ENCODE assay signal across 36 cellular contexts in genomic region chr1:85938829-85939228, GRCh38.
"Had no signal": no experiment of that assay in that cellular context is flagged by ENCODE, and none has a peak within 500 bp of the region (broad histone marks: within the 10 kb centered on the region; RNA-seq: fewer than 3 reads in every experiment).

No MANE protein-coding gene starts in this region.

- H3K36me3 ChIP-seq: MG63 had no signal

- H3K4me3 ChIP-seq: MG63 had no signal

- DNase-seq: Karpas-422, Kasumi-1, MG63, MM.1S, MV-4-11, NCI-H1048, NCI-H1092, NCI-H1092 treated with DMSO at 0.1 percent for 48 hours, NCI-H1105, NCI-H1105 treated with DMSO at 0.1 percent for 48 hours, NCI-H1417, NCI-H1417 treated with DMSO at 0.1 percent for 48 hours, NCI-H1436, NCI-H1436 treated with DMSO at 0.1 percent for 48 hours, NCI-H146, NCI-H1694, NCI-H1694 treated with DMSO at 0.1 percent for 48 hours, NCI-H187, NCI-H187 treated with DMSO at 0.1 percent for 48 hours, NCI-H1930, NCI-H2029, NCI-H2029 treated with DMSO at 0.1 percent for 48 hours, NCI-H2081, NCI-H2081 treated with DMSO at 0.1 percent for 48 hours, NCI-H2107, NCI-H2171, NCI-H2171 treated with DMSO at 0.1 percent for 48 hours, NCI-H2227 treated with DMSO at 0.1 percent for 48 hours, NCI-H226, NCI-H345, NCI-H446, NCI-H446 treated with DMSO at 0.1 percent for 48 hours, NCI-H510A, NCI-H510A treated with DMSO at 0.1 percent for 48 hours, NCI-H524, NCI-H524 treated with DMSO at 0.1 percent for 48 hours had no signal

- H3K27me3 ChIP-seq: MG63 had no signal

- H3K9me3 ChIP-seq: MG63 had no signal
